Comparison of ENCODE assay signal across 11 cellular contexts in the genomic region with DNA sequence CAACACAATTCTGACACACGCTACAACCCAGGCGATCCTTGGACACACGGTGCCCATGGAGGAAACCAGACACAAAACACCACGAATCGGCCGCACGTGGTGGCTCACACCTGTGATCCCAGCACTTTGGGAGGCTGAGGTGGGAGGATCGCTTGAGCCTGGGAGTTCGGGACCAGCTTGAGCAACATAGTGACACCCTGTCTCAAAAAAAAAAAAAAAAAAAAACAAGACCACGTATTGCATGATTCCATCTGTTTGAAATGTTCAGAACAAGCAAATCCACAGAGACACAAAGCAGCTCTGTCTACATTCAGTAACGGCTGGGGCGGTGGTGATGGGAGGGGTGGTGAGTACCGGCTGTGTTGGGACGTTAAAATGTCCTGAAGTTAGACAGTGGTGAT. TPM values are rescaled to one million over a fixed set of nuclear protein-coding genes. Genes with fewer than 3 reads are reported as not detected.
A peak's percentile ranks its signal among the peaks of the same experiment; 100 is the strongest.
DNase-seq lines count a peak whose midpoint lies in the region; ATAC-seq and TF ChIP-seq lines count a peak whose summit lies in the region.
"Had no signal": no experiment of that assay in that cellular context is flagged by ENCODE, and none has a peak within 500 bp of the region (broad histone marks: within the 10 kb centered on the region; RNA-seq: fewer than 3 reads in every experiment).

No MANE protein-coding gene starts in this region.

- H3K4me3 Mint-ChIP-seq in activated naive CD8-positive, alpha-beta T cell treated with anti-CD3 and anti-CD28 coated beads, Interleukin-2, amount 10 ng/mL, durations not matched to agents 7 days and 5 days = no peak overlapping the region
- peak overlapping the region; percentile 21 for H3K4me3 Mint-ChIP-seq in memory B cell

- H3K9me3 Mint-ChIP-seq in activated naive CD8-positive, alpha-beta T cell treated with anti-CD3 and anti-CD28 coated beads, Interleukin-2, amount 10 ng/mL, durations not matched to agents 7 days and 5 days = no peaks in the 10 kb centered on the region
- peaks cover 2% of the 10 kb centered on the region for H3K9me3 Mint-ChIP-seq in memory B cell

- no peak for TF ChIP-seq POLR2A in gastroesophageal sphincter (IDR thresholded peaks at IDR 0.05)

- POLR2A ChIA-PET in activated naive CD8-positive, alpha-beta T cell treated with anti-CD3 and anti-CD28 coated beads, Interleukin-2, amount 10 ng/mL, durations not matched to agents 7 days and 5 days (lab: Charles Lee) = no interaction called here

- H3K4me1 ChIP-seq in gastroesophageal sphincter = peaks cover 0 to 47% (median 0%) of the 10 kb centered on the region in 3 donors

- H3K4me1 Mint-ChIP-seq in activated naive CD8-positive, alpha-beta T cell treated with anti-CD3 and anti-CD28 coated beads, Interleukin-2, amount 10 ng/mL, durations not matched to agents 7 days and 5 days = peaks cover 15% of the 10 kb centered on the region
- H3K4me1 Mint-ChIP-seq in memory B cell = peaks cover 14% of the 10 kb centered on the region

- H3K9me3 ChIP-seq in gastroesophageal sphincter = no peaks in the 10 kb centered on the region

- H3K27me3 Mint-ChIP-seq in activated naive CD8-positive, alpha-beta T cell treated with anti-CD3 and anti-CD28 coated beads, Interleukin-2, amount 10 ng/mL, durations not matched to agents 7 days and 5 days = no peaks in the 10 kb centered on the region
- H3K27me3 Mint-ChIP-seq in memory B cell = peaks cover 2% of the 10 kb centered on the region

- peaks cover 0 to under 1% of the 10 kb centered on the region in 2 donors for H3K36me3 ChIP-seq in gastroesophageal sphincter

- TF ChIP-seq CTCF in gastroesophageal sphincter (IDR thresholded peaks at IDR 0.05) = no peak

- DNase-seq in activated gamma-delta T cell treated with Interleukin-2 at 50 U/mL for 16 hours (peak; percentile 4), activated gamma-delta T cell (lab: John Stamatoyannopoulos, UW) (no peak), memory B cell (ENCODE audit: low spot score in 2 of 2) (no peak), superior temporal gyrus (ENCODE audit: extremely low spot score) (peak; percentile 78)
- DNase-seq in activated naive CD8-positive, alpha-beta T cell treated with anti-CD3 and anti-CD28 coated beads, Interleukin-2, amount 10 ng/mL, durations not matched to agents 7 days and 5 days = no peak
- DNase-seq: NCI-H2171 treated with DMSO at 0.1 percent for 48 hours had no signal

- no peak for ATAC-seq in activated naive CD8-positive, alpha-beta T cell treated with anti-CD3 and anti-CD28 coated beads, Interleukin-2, amount 10 ng/mL, durations not matched to agents 7 days and 5 days (ENCODE audit: low read depth)
- ATAC-seq in memory B cell (ENCODE audit: low read depth) = no peak
- no peak for ATAC-seq in GM18520 (IDR thresholded peaks at IDR 0.05; ENCODE audit: unreplicated experiment)
- ATAC-seq in HG03378 (IDR thresholded peaks at IDR 0.05; ENCODE audit: unreplicated experiment) = no peak
- no peak for ATAC-seq in gastroesophageal sphincter

- no peaks in the 10 kb centered on the region for H3K27me3 ChIP-seq in gastroesophageal sphincter

- peak overlapping the region in 2 of 4 donors; percentile 77 to 81 for H3K27ac ChIP-seq in gastroesophageal sphincter
- H3K27ac ChIP-seq: VCaP had no signal

- no peak overlapping the region for H3K4me3 ChIP-seq in gastroesophageal sphincter
- H3K4me3 ChIP-seq: K562 had no signal

- H3K36me3 Mint-ChIP-seq in activated naive CD8-positive, alpha-beta T cell treated with anti-CD3 and anti-CD28 coated beads, Interleukin-2, amount 10 ng/mL, durations not matched to agents 7 days and 5 days = peaks cover 3% of the 10 kb centered on the region
- peaks cover 2% of the 10 kb centered on the region for H3K36me3 Mint-ChIP-seq in memory B cell

- 40 to 70% methylated on average over 1 to 4 of the region's 14 CpGs for WGBS in gastroesophageal sphincter (ENCODE audit: low coverage in 1 of 2), 2 donors

- peak overlapping the region; percentile 30 for H3K27ac Mint-ChIP-seq in activated naive CD8-positive, alpha-beta T cell treated with anti-CD3 and anti-CD28 coated beads, Interleukin-2, amount 10 ng/mL, durations not matched to agents 7 days and 5 days
- peak overlapping the region; percentile 79 for H3K27ac Mint-ChIP-seq in memory B cell

- no peak for TF ChIP-seq EP300 in gastroesophageal sphincter (IDR thresholded peaks at IDR 0.05)

RNA-seq across cellular contexts. Expression of a gene that starts 25.2 kb away (rescaled TPM):
- total RNA-seq in activated naive CD8-positive, alpha-beta T cell treated with anti-CD3 and anti-CD28 coated beads, Interleukin-2, amount 10 ng/mL, durations not matched to agents 7 days and 5 days = 10 to 100 TPM; 25.0 to 29.8 TPM
- 100 to 1,000 TPM in 1 of 4 donors, 10 to 100 TPM in 3; 44.8 to 106 (median 60.1) TPM for total RNA-seq in gastroesophageal sphincter

RNA-seq across cellular contexts. Expression of a gene that starts 46.0 kb away (rescaled TPM):
- 10 to 100 TPM; 26.2 to 29.3 TPM for total RNA-seq in activated naive CD8-positive, alpha-beta T cell treated with anti-CD3 and anti-CD28 coated beads, Interleukin-2, amount 10 ng/mL, durations not matched to agents 7 days and 5 days
- total RNA-seq in gastroesophageal sphincter = 10 to 100 TPM in 3 of 4 donors, 1 to 10 TPM in 1; 6.0 to 16.7 (median 12.0) TPM

RNA-seq across cellular contexts. Expression of a gene that starts 53.0 kb away (rescaled TPM):
- 10 to 100 TPM; 44.1 to 44.7 TPM for total RNA-seq in activated naive CD8-positive, alpha-beta T cell treated with anti-CD3 and anti-CD28 coated beads, Interleukin-2, amount 10 ng/mL, durations not matched to agents 7 days and 5 days
- 10 to 100 TPM; 18.4 to 34.8 (median 28.7) TPM for total RNA-seq in gastroesophageal sphincter

RNA-seq across cellular contexts. Expression of a gene that starts 53.7 kb away (rescaled TPM):
- total RNA-seq in activated naive CD8-positive, alpha-beta T cell treated with anti-CD3 and anti-CD28 coated beads, Interleukin-2, amount 10 ng/mL, durations not matched to agents 7 days and 5 days = not detected
- total RNA-seq in gastroesophageal sphincter = not detected
- total RNA-seq: K562 had no signal

Comparison
In these comparisons a context has a peak if more than half of its experiments do, and no peak if none do; other contexts are left out.
1. DNase-seq: peak in activated gamma-delta T cell treated with Interleukin-2 at 50 U/mL for 16 hours (single experiment) and superior temporal gyrus (single experiment); none in activated gamma-delta T cell (single experiment), activated naive CD8-positive, alpha-beta T cell treated with anti-CD3 and anti-CD28 coated beads, Interleukin-2, amount 10 ng/mL, durations not matched to agents 7 days and 5 days (single experiment) and memory B cell (0 of 2).